ENCODE assay signal across 22 cellular contexts in the genomic region with DNA sequence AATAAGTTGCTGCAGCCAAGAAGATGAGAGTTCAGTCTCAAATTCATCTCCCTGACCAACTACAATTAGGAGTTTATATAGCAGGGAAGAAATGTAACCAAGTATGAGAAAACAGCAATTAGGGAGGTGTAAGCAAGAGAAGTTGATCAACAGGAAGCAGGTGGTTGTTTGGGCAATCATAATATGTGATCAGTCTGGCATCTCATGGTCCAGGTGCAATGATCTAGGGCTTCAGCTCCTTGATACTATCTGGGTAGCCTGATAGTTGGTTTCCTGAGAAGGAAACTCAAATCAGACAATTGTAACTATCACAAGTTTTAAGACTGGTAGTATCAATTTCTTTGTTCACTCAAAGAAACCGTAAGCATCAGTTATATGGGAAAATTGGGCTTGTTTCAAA.
DNase-seq lines count a peak whose midpoint lies in the region; ATAC-seq, FAIRE-seq and TF ChIP-seq lines count a peak whose summit lies in the region.
"Had no signal": no experiment of that assay in that cellular context is flagged by ENCODE, and none has a peak within 500 bp of the region (broad histone marks: within the 10 kb centered on the region; RNA-seq: fewer than 3 reads in every experiment).

No MANE protein-coding gene starts in this region.

- no peak for TF ChIP-seq POLR2A in H1 (IDR thresholded peaks at IDR 0.05; ENCODE audit: control extremely low read depth in 1 of 2, low read depth in 2 of 2, low read length in 2 of 2)

- 96% methylated on average over 1 of the region's 1 CpG; no CpG with 5 or more reads in 1 of the 2 experiments for WGBS in H1 (ENCODE audit: extremely low coverage in 1 of 2, insufficient coverage in 1 of 2, insufficient read length in 1 of 2, insufficient replicate concordance in 2 of 2, low coverage in 1 of 2, low lambda C conversion rate in 2 of 2, missing lambda C conversion rate in 1 of 2), 2 experiments

- CTCF ChIA-PET in H1 (lab: Charles Lee; ENCODE audit: partially characterized antibody): no interaction called here

- H3K4me1 ChIP-seq in DND-41 (ENCODE audit: insufficient read depth, low read length) (peaks cover 44% of the 10 kb centered on the region), H1 (replicated peaks in 1 of 4; ENCODE audit: control insufficient read depth in 3 of 4, insufficient read depth in 4 of 4, low read length in 3 of 4) (peaks cover 0 to 3% (median 0%) of the 10 kb centered on the region in 4 experiments; a peak in 1 of 7 replicates)
- H3K4me1 ChIP-seq: HAP-1 had no signal

- peak overlapping the region; percentile 32; the same call in 1 of the 2 replicates for H3K9ac ChIP-seq in DND-41 (ENCODE audit: low read depth, low read length)
- H3K9ac ChIP-seq in H1 (replicated peaks in 1 of 4; ENCODE audit: extremely low read depth in 1 of 4, low read depth in 3 of 4, low read length in 3 of 4): no peak overlapping the region

- H3K79me2 ChIP-seq in DND-41 (ENCODE audit: insufficient read depth, low read length) (no peaks in the 10 kb centered on the region), H1 (ENCODE audit: control insufficient read depth in 1 of 2, insufficient read depth in 2 of 2, low read length in 2 of 2) (no peaks in the 10 kb centered on the region)

- no peaks in the 10 kb centered on the region for H3K23me2 ChIP-seq in H1 (ENCODE audit: low read depth, low read length)

- no peak overlapping the region for H2BK20ac ChIP-seq in H1 (ENCODE audit: low read length)

- H3K27ac ChIP-seq in DND-41 (ENCODE audit: low read length) (peak overlapping the region; percentile 93), H1 (ENCODE audit: low read depth, low read length) (no peak overlapping the region)
- H3K27ac ChIP-seq: 22Rv1 had no signal

- POLR2A ChIA-PET in H1 (lab: Charles Lee; ENCODE audit: partially characterized antibody): no interaction called here

- no peak overlapping the region for H4K5ac ChIP-seq in H1 (ENCODE audit: insufficient read length, low read depth, low read length)

- peak; percentile 19 for DNase-seq in DMS53 (lab: John Stamatoyannopoulos, UW)
- DNase-seq in DMS53 treated with DMSO at 0.1 percent for 48 hours (lab: John Stamatoyannopoulos, UW; ENCODE audit: unreplicated experiment): no peak
- DNase-seq in DND-41: peak; percentile 55
- peak; percentile 54 for DNase-seq in NCI-H748 treated with DMSO at 0.1 percent for 48 hours (lab: John Stamatoyannopoulos, UW)
- no peak for DNase-seq in H1 (ENCODE audit: low read depth in 1 of 2, low spot score in 2 of 2)
- DNase-seq in occipital lobe (lab: John Stamatoyannopoulos, UW): no peak
- DNase-seq: C1 segment of cervical spinal cord; Calu3; CD4-positive, alpha-beta memory T cell; COR-L47; DMS79; GF-D8; HFFc6 had no signal

- TF ChIP-seq CTCF in DND-41 (IDR thresholded peaks at IDR 0.05; ENCODE audit: borderline replicate concordance, extremely low read depth, low read length, poor library complexity, severe bottlenecking) (no peak), H1 (IDR thresholded peaks at IDR 0.05; ENCODE audit: control extremely low read depth in 1 of 3, insufficient read depth in 1 of 3, low read depth in 1 of 3, low read length in 3 of 3) (no peak)

- H3K79me1 ChIP-seq in H1 (ENCODE audit: low read depth, low read length): no peaks in the 10 kb centered on the region

- no peak overlapping the region for H3K23ac ChIP-seq in H1 (ENCODE audit: insufficient read length)

- peaks cover 12% of the 10 kb centered on the region for H3K9me3 ChIP-seq in DND-41 (ENCODE audit: insufficient read depth, low read length, severe bottlenecking)
- H3K9me3 ChIP-seq in H1 (ENCODE audit: insufficient read depth in 2 of 2, low read depth in 1 of 2, low read length in 1 of 2): no peaks in the 10 kb centered on the region
- H3K9me3 ChIP-seq: HAP-1 had no signal

- H2BK15ac ChIP-seq in H1 (ENCODE audit: low read length): no peak overlapping the region

- H3K4ac ChIP-seq in H1 (replicated peaks; ENCODE audit: insufficient read length, low read depth, low read length): no peak overlapping the region

- FAIRE-seq in H1 (lab: Jason Lieb, UNC): no peak
- FAIRE-seq: A204.1, GM12892, GM19239, H54 had no signal

- H3K4me2 ChIP-seq in DND-41 (ENCODE audit: insufficient read depth, low read length) (peak overlapping the region; percentile 47), H1 (ENCODE audit: insufficient read depth in 1 of 2, low read depth in 2 of 2, low read length in 2 of 2) (no peak overlapping the region)
- H3K4me2 ChIP-seq: GM23338 had no signal

- peak; percentile 93 for ATAC-seq in DND-41 (ENCODE audit: insufficient read depth, low read depth)
- ATAC-seq in GM18498 (IDR thresholded peaks at IDR 0.05; ENCODE audit: unreplicated experiment): no peak
- no peak for ATAC-seq in GM19351 (IDR thresholded peaks at IDR 0.05; ENCODE audit: unreplicated experiment)
- ATAC-seq: GM23338 had no signal

- no peak overlapping the region for H3K14ac ChIP-seq in H1 (ENCODE audit: insufficient read length)

- H3K18ac ChIP-seq in H1 (ENCODE audit: extremely low read depth, low read length): no peak overlapping the region

- H2AFZ ChIP-seq in DND-41 (ENCODE audit: low read depth, low read length) (peak overlapping the region; percentile 69), H1 (ENCODE audit: low read length) (peak overlapping the region; percentile 4; the same call in 1 of the 2 replicates)
- H2AFZ ChIP-seq: GM23338 had no signal

- no peak overlapping the region for H3K56ac ChIP-seq in H1 (replicated peaks; ENCODE audit: insufficient read length, low read depth, low read length)

- no peak overlapping the region for H2BK5ac ChIP-seq in H1 (ENCODE audit: low read depth, low read length)

- H4K8ac ChIP-seq in H1 (ENCODE audit: extremely low read depth, insufficient read depth, low read length): no peak overlapping the region

- no peak for TF ChIP-seq RAD21 in H1 (IDR thresholded peaks at IDR 0.05 in 1 of 2, conservative IDR thresholded peaks at IDR 0.05 in 1 of 2; ENCODE audit: low read depth in 2 of 2, low read length in 2 of 2)

- no peak overlapping the region for H2AK5ac ChIP-seq in H1 (ENCODE audit: low read depth, low read length)

- TF ChIP-seq EP300 in H1 (IDR thresholded peaks at IDR 0.05; ENCODE audit: borderline replicate concordance in 1 of 2, low read depth in 2 of 2, low read length in 2 of 2): no peak

- H3K4me3 ChIP-seq in DND-41 (ENCODE audit: low read depth in 1 of 2, low read length in 2 of 2) (no peak overlapping the region), H1 (ENCODE audit: extremely low read depth in 1 of 4, insufficient read depth in 2 of 4, low read depth in 3 of 4, low read length in 4 of 4) (no peak overlapping the region)
- H3K4me3 ChIP-seq: GM23338, HAP-1 had no signal

- H3K27me3 ChIP-seq in DND-41 (ENCODE audit: insufficient read depth, low read length, poor library complexity): no peaks in the 10 kb centered on the region
- no peaks in the 10 kb centered on the region for H3K27me3 ChIP-seq in H1 (replicated peaks in 1 of 4; ENCODE audit: control insufficient read depth in 3 of 4, extremely low read depth in 1 of 4, insufficient read depth in 3 of 4, low read length in 3 of 4)

- no peak overlapping the region for H4K91ac ChIP-seq in H1 (replicated peaks; ENCODE audit: insufficient read length, low read length)

- H3K36me3 ChIP-seq in DND-41 (ENCODE audit: insufficient read depth, low read length): no peaks in the 10 kb centered on the region
- H3K36me3 ChIP-seq in H1 (ENCODE audit: control insufficient read depth in 2 of 4, insufficient read depth in 4 of 4, low read length in 3 of 4): no peaks in the 10 kb centered on the region
- H3K36me3 ChIP-seq: HAP-1 had no signal

- H4K20me1 ChIP-seq in DND-41 (ENCODE audit: insufficient read depth, low read length): no peaks in the 10 kb centered on the region
- no peaks in the 10 kb centered on the region for H4K20me1 ChIP-seq in H1 (replicated peaks in 1 of 2; ENCODE audit: control insufficient read depth in 1 of 2, insufficient read depth in 2 of 2, low read length in 2 of 2)

- no peak overlapping the region for H2BK120ac ChIP-seq in H1 (replicated peaks; ENCODE audit: low read depth, low read length)

- no peak overlapping the region for H2BK12ac ChIP-seq in H1 (ENCODE audit: low read depth, low read length)

TF ChIP-seq in H1, 55 proteins besides CTCF, POLR2A, EP300 and RAD21 (continues in another document):
- TF ChIP-seq TCF12 (IDR thresholded peaks at IDR 0.05; ENCODE audit: low read depth, low read length) (no peak), TEAD4 (IDR thresholded peaks at IDR 0.05; ENCODE audit: low read depth, low read length) (no peak)

Comparison
In these comparisons a context has a peak if more than half of its experiments do, and no peak if none do; other contexts are left out.
1. DNase-seq: peak in DMS53 (single experiment), DND-41 (single experiment) and NCI-H748 treated with DMSO at 0.1 percent for 48 hours (single experiment); none in DMS53 treated with DMSO at 0.1 percent for 48 hours (single experiment), H1 (0 of 2) and occipital lobe (single experiment).